8 cellular contexts compared by ENCODE assay signal in the genomic region with DNA sequence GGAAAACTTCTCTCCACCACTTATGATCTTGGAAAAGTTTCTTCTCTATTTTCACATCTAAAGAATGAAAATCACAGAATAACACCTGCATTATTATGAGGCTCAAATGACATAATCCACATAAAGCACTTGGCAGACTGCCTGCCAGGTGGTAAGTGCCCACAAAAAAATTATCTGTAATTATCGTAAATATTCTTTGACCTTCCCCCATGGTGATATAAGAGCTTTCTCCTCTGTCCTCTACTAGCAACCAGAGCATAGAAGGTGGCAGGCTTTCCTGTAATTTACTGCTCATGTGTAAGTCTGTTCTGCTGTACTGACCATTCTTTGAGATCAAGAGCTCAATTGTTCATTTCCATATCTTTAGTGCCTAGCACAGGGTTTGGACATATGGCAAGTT. TPM values are rescaled to one million over a fixed set of nuclear protein-coding genes. Genes with fewer than 3 reads are reported as not detected.
DNase-seq lines count a peak whose midpoint lies in the region; FAIRE-seq and TF ChIP-seq lines count a peak whose summit lies in the region.

No MANE protein-coding gene starts in this region.

- no peak for TF ChIP-seq POLR2A in GM12891 (IDR thresholded peaks at IDR 0.05; ENCODE audit: low read depth, low read length)

- DNase-seq in T-helper 1 cell (no peak), osteocyte (ENCODE audit: extremely low spot score, unreplicated experiment) (no peak), GM12891 (ENCODE audit: insufficient read length, low spot score) (no peak), UCSD-AML1 (lab: John Stamatoyannopoulos, UW; ENCODE audit: unreplicated experiment) (no peak), GM19239 (ENCODE audit: insufficient read length, low spot score) (no peak)
- DNase-seq in activated T-helper 2 cell treated with anti-CD3 and anti-CD28 coated beads, Interferon-gamma antibody, Interleukin-2, Interleukin-4, amounts not matched to agents 10 μg/mL and 5 μg/mL and 100 μg/mL, durations not matched to agents 14 hours and 24 hours and 36 hours (ENCODE audit: low spot score): no peak

- peaks cover 6% of the 10 kb centered on the region for H3K9me3 Mint-ChIP-seq in T-helper 1 cell treated with Interleukin-12 subunit alpha and Interleukin-12 subunit beta and Interleukin-4 antibody, amounts not matched to agents 30 μg/mL and 1 μg/mL, for 36 hours
- no peaks in the 10 kb centered on the region for H3K9me3 Mint-ChIP-seq in activated T-helper 2 cell treated with anti-CD3 and anti-CD28 coated beads, Interferon-gamma antibody, Interleukin-2, Interleukin-4, amounts not matched to agents 10 μg/mL and 5 μg/mL and 100 μg/mL, durations not matched to agents 14 hours and 24 hours and 36 hours
- H3K9me3 Mint-ChIP-seq in osteocyte (ENCODE audit: unreplicated experiment): no peaks in the 10 kb centered on the region

- intact Hi-C loops in activated T-helper 2 cell treated with anti-CD3 and anti-CD28 coated beads, Interferon-gamma antibody, Interleukin-2, Interleukin-4, amounts not matched to agents 10 μg/mL and 5 μg/mL and 100 μg/mL, durations not matched to agents 14 hours and 24 hours and 36 hours (cut with micrococcal nuclease): loop anchor here (1.0 kb wide), 4 partner anchors 10 to 151 kb away; no protein-coding TSS in a partner anchor

- no peak for FAIRE-seq in GM12891 (lab: Jason Lieb, UNC)
- no peak for FAIRE-seq in GM19239 (lab: Jason Lieb, UNC)

- H3K4me1 Mint-ChIP-seq in T-helper 1 cell treated with Interleukin-12 subunit alpha and Interleukin-12 subunit beta and Interleukin-4 antibody, amounts not matched to agents 30 μg/mL and 1 μg/mL, for 36 hours (ENCODE audit: low read depth): peaks cover 34% of the 10 kb centered on the region
- peaks cover 36% of the 10 kb centered on the region for H3K4me1 Mint-ChIP-seq in activated T-helper 2 cell treated with anti-CD3 and anti-CD28 coated beads, Interferon-gamma antibody, Interleukin-2, Interleukin-4, amounts not matched to agents 10 μg/mL and 5 μg/mL and 100 μg/mL, durations not matched to agents 14 hours and 24 hours and 36 hours (ENCODE audit: low read depth)
- peaks cover 19% of the 10 kb centered on the region for H3K4me1 Mint-ChIP-seq in osteocyte (ENCODE audit: unreplicated experiment)

- TF ChIP-seq RAD21 in Ishikawa (IDR thresholded peaks at IDR 0.05; ENCODE audit: low read depth): no peak

- H3K4me3 Mint-ChIP-seq in T-helper 1 cell treated with Interleukin-12 subunit alpha and Interleukin-12 subunit beta and Interleukin-4 antibody, amounts not matched to agents 30 μg/mL and 1 μg/mL, for 36 hours: peak overlapping the region; percentile 73
- peak overlapping the region; percentile 28 for H3K4me3 Mint-ChIP-seq in activated T-helper 2 cell treated with anti-CD3 and anti-CD28 coated beads, Interferon-gamma antibody, Interleukin-2, Interleukin-4, amounts not matched to agents 10 μg/mL and 5 μg/mL and 100 μg/mL, durations not matched to agents 14 hours and 24 hours and 36 hours (ENCODE audit: low read depth)
- no peak overlapping the region for H3K4me3 Mint-ChIP-seq in osteocyte (ENCODE audit: unreplicated experiment)

- H3K27ac Mint-ChIP-seq in T-helper 1 cell treated with Interleukin-12 subunit alpha and Interleukin-12 subunit beta and Interleukin-4 antibody, amounts not matched to agents 30 μg/mL and 1 μg/mL, for 36 hours: peak overlapping the region; percentile 80
- H3K27ac Mint-ChIP-seq in activated T-helper 2 cell treated with anti-CD3 and anti-CD28 coated beads, Interferon-gamma antibody, Interleukin-2, Interleukin-4, amounts not matched to agents 10 μg/mL and 5 μg/mL and 100 μg/mL, durations not matched to agents 14 hours and 24 hours and 36 hours: peak overlapping the region; percentile 71
- H3K27ac Mint-ChIP-seq in osteocyte (ENCODE audit: unreplicated experiment): peak overlapping the region; percentile 24

- H3K36me3 Mint-ChIP-seq in T-helper 1 cell treated with Interleukin-12 subunit alpha and Interleukin-12 subunit beta and Interleukin-4 antibody, amounts not matched to agents 30 μg/mL and 1 μg/mL, for 36 hours (ENCODE audit: low read depth): peaks cover 12% of the 10 kb centered on the region
- H3K36me3 Mint-ChIP-seq in activated T-helper 2 cell treated with anti-CD3 and anti-CD28 coated beads, Interferon-gamma antibody, Interleukin-2, Interleukin-4, amounts not matched to agents 10 μg/mL and 5 μg/mL and 100 μg/mL, durations not matched to agents 14 hours and 24 hours and 36 hours (ENCODE audit: low read depth): peaks cover 5% of the 10 kb centered on the region
- H3K36me3 Mint-ChIP-seq in osteocyte (ENCODE audit: unreplicated experiment): no peaks in the 10 kb centered on the region

- H3K27me3 Mint-ChIP-seq in T-helper 1 cell treated with Interleukin-12 subunit alpha and Interleukin-12 subunit beta and Interleukin-4 antibody, amounts not matched to agents 30 μg/mL and 1 μg/mL, for 36 hours (ENCODE audit: low read depth): no peaks in the 10 kb centered on the region
- H3K27me3 Mint-ChIP-seq in activated T-helper 2 cell treated with anti-CD3 and anti-CD28 coated beads, Interferon-gamma antibody, Interleukin-2, Interleukin-4, amounts not matched to agents 10 μg/mL and 5 μg/mL and 100 μg/mL, durations not matched to agents 14 hours and 24 hours and 36 hours (ENCODE audit: low read depth): no peaks in the 10 kb centered on the region
- no peaks in the 10 kb centered on the region for H3K27me3 Mint-ChIP-seq in osteocyte (ENCODE audit: unreplicated experiment)

- no peak for TF ChIP-seq CTCF in osteocyte (IDR thresholded peaks at IDR 0.05)

- TF ChIP-seq EP300 in Ishikawa (IDR thresholded peaks at IDR 0.05; ENCODE audit: borderline replicate concordance): no peak

TF ChIP-seq in Ishikawa, 13 proteins besides CTCF, POLR2A, EP300 and RAD21:
- TF ChIP-seq NFIC (IDR thresholded peaks at IDR 0.05): 0 out of 2 replicates have a peak, but pooled peaks have one; percentile 32
- TF ChIP-seq ZBTB7A (IDR thresholded peaks at IDR 0.05; ENCODE audit: low read depth): no peak

TF ChIP-seq in GM12891, 5 proteins besides CTCF, POLR2A, EP300 and RAD21:
- TF ChIP-seq PAX5 (IDR thresholded peaks at IDR 0.05; ENCODE audit: insufficient read depth, low read length, severe bottlenecking) (no peak), POLR2AphosphoS5 (IDR thresholded peaks at IDR 0.05; ENCODE audit: low read depth, low read length) (no peak), POU2F2 (IDR thresholded peaks at IDR 0.05; ENCODE audit: low read depth, low read length) (no peak)

RNA-seq across cellular contexts. Expression of a gene that starts 51.7 kb away (rescaled TPM):
- total RNA-seq in activated T-helper 2 cell treated with anti-CD3 and anti-CD28 coated beads, Interferon-gamma antibody, Interleukin-2, Interleukin-4, amounts not matched to agents 10 μg/mL and 5 μg/mL and 100 μg/mL, durations not matched to agents 14 hours and 24 hours and 36 hours: 174 and 182 TPM in 2 replicates
- total RNA-seq in osteocyte: 16.5 and 18.5 TPM in 2 replicates
- 46.1 TPM for polyA plus RNA-seq in GM12891 (2012; ENCODE audit: low read depth, missing spikeins)

Comparison
In these comparisons a context has a peak if more than half of its experiments do, and no peak if none do; other contexts are left out.
1. H3K27ac Mint-ChIP-seq: peak in every context shown above with its lines; median percentile 80 in T-helper 1 cell treated with Interleukin-12 subunit alpha and Interleukin-12 subunit beta and Interleukin-4 antibody, amounts not matched to agents 30 μg/mL and 1 μg/mL, for 36 hours; 71 in activated T-helper 2 cell treated with anti-CD3 and anti-CD28 coated beads, Interferon-gamma antibody, Interleukin-2, Interleukin-4, amounts not matched to agents 10 μg/mL and 5 μg/mL and 100 μg/mL, durations not matched to agents 14 hours and 24 hours and 36 hours; 24 in osteocyte.